Comparison of ENCODE assay signal across 8 cellular contexts in genomic region chr9:137590123-137590468, GRCh38. TPM values are rescaled to one million over a fixed set of nuclear protein-coding genes. Genes with fewer than 3 reads are reported as not detected.
DNase-seq lines count a peak whose midpoint lies in the region; ATAC-seq, FAIRE-seq and TF ChIP-seq lines count a peak whose summit lies in the region.

No MANE protein-coding gene starts in this region.

- ATAC-seq in GM18498 (IDR thresholded peaks at IDR 0.05; ENCODE audit: unreplicated experiment) (peak; percentile 17), HG03460 (IDR thresholded peaks at IDR 0.05; ENCODE audit: unreplicated experiment) (peak; percentile 19), pancreas (no peak)

- H3K4me3 ChIP-seq in ectodermal cell (ENCODE audit: insufficient read depth, low read depth, low read length) (peak overlapping the region; percentile 76), pancreas (peak overlapping the region; percentile 38 to 86 (median 57))

- H3K4me1 ChIP-seq in ectodermal cell (ENCODE audit: control insufficient read depth, insufficient read depth, low read length) (peaks cover 9% of the 10 kb centered on the region), pancreas (peaks cover 4 to 25% (median 11%) of the 10 kb centered on the region in 3 donors)

- no peak for FAIRE-seq in pancreas (lab: Jason Lieb, UNC)

- H3K27ac ChIP-seq in ectodermal cell (ENCODE audit: insufficient read depth, low read depth, low read length, poor library complexity, severe bottlenecking) (no peak overlapping the region), pancreas (no peak overlapping the region)

- no peaks in the 10 kb centered on the region for H3K9me3 ChIP-seq in ectodermal cell (ENCODE audit: control insufficient read depth, low read length)
- no peaks in the 10 kb centered on the region for H3K9me3 ChIP-seq in pancreas

- 0% methylated on average over 61 of the region's 61 CpGs for WGBS in ectodermal cell, 2 experiments
- WGBS in pancreas, 2 donors = 0 to 1% methylated on average over 36 to 61 of the region's 61 CpGs

- TF ChIP-seq CTCF in pancreas (IDR thresholded peaks at IDR 0.05) = no peak

- H3K27me3 ChIP-seq in ectodermal cell (ENCODE audit: control insufficient read depth, insufficient read depth, low read length, poor library complexity, severe bottlenecking) (no peaks in the 10 kb centered on the region), pancreas (no peaks in the 10 kb centered on the region)

- intact Hi-C loops in pancreas (cut with DNase I) = no loop called here

- H3K36me3 ChIP-seq in ectodermal cell (ENCODE audit: control insufficient read depth, insufficient read depth, low read length) (peaks cover 26% of the 10 kb centered on the region), pancreas (peaks cover 0 to 11% (median 7%) of the 10 kb centered on the region in 3 donors)

- DNase-seq in pancreas (no peak), NCI-H524 (lab: John Stamatoyannopoulos, UW) (no peak), amniotic stem cell (lab: John Stamatoyannopoulos, UW) (no peak), midbrain (lab: John Stamatoyannopoulos, UW) (no peak), pons (ENCODE audit: low spot score) (no peak)

RNA-seq across cellular contexts. Expression of gene ZMYND19, which starts 0.2 kb away (rescaled TPM):
- polyA plus RNA-seq in ectodermal cell (2013, experiment 1 of 4) = 44.6 TPM
- 40.6 TPM for polyA plus RNA-seq in ectodermal cell (2013, experiment 2 of 4)
- 39.0 TPM for polyA plus RNA-seq in ectodermal cell (2013, experiment 3 of 4)
- 39.9 TPM for polyA plus RNA-seq in ectodermal cell (2013, experiment 4 of 4)
- total RNA-seq in pancreas = 10 to 100 TPM in 1 of 6 donors, 1 to 10 TPM in 5; 6.1 to 11.1 (median 9.1) TPM
- 10 to 100 TPM; 18.0 to 18.6 TPM for polyA plus RNA-seq in pancreas

RNA-seq across cellular contexts. Expression of gene DPH7, which starts 11.4 kb away (rescaled TPM):
- polyA plus RNA-seq in ectodermal cell (2013, experiment 1 of 4) = 48.3 TPM
- polyA plus RNA-seq in ectodermal cell (2013, experiment 2 of 4) = 47.9 TPM
- polyA plus RNA-seq in ectodermal cell (2013, experiment 3 of 4) = 32.6 TPM
- 42.2 TPM for polyA plus RNA-seq in ectodermal cell (2013, experiment 4 of 4)
- 10 to 100 TPM; 16.7 to 27.4 (median 21.5) TPM for total RNA-seq in pancreas
- 100 to 1,000 TPM; 107 to 174 TPM for polyA plus RNA-seq in pancreas

RNA-seq across cellular contexts. Expression of gene ARRDC1, which starts 15.4 kb away (rescaled TPM):
- polyA plus RNA-seq in ectodermal cell (2013, experiment 1 of 4) = 22.4 TPM
- polyA plus RNA-seq in ectodermal cell (2013, experiment 2 of 4) = 23.2 TPM
- polyA plus RNA-seq in ectodermal cell (2013, experiment 3 of 4) = 22.0 TPM
- 23.8 TPM for polyA plus RNA-seq in ectodermal cell (2013, experiment 4 of 4)
- 10 to 100 TPM; 20.9 to 39.3 (median 24.3) TPM for total RNA-seq in pancreas
- 100 to 1,000 TPM; 117 to 161 TPM for polyA plus RNA-seq in pancreas

RNA-seq across cellular contexts. Expression of gene EHMT1, which starts 28.7 kb away (rescaled TPM):
- polyA plus RNA-seq in ectodermal cell (2013, experiment 1 of 4) = 109 TPM
- polyA plus RNA-seq in ectodermal cell (2013, experiment 2 of 4) = 113 TPM
- 72.8 TPM for polyA plus RNA-seq in ectodermal cell (2013, experiment 3 of 4)
- 83.3 TPM for polyA plus RNA-seq in ectodermal cell (2013, experiment 4 of 4)
- 10 to 100 TPM; 29.9 to 51.1 (median 32.6) TPM for total RNA-seq in pancreas
- polyA plus RNA-seq in pancreas = 10 to 100 TPM; 30.3 to 42.0 TPM

RNA-seq across cellular contexts. Expression of gene MRPL41, which starts 38.4 kb away (rescaled TPM):
- polyA plus RNA-seq in ectodermal cell (2013, experiment 1 of 4) = 25.0 TPM
- 26.8 TPM for polyA plus RNA-seq in ectodermal cell (2013, experiment 2 of 4)
- 25.7 TPM for polyA plus RNA-seq in ectodermal cell (2013, experiment 3 of 4)
- polyA plus RNA-seq in ectodermal cell (2013, experiment 4 of 4) = 28.4 TPM
- 10 to 100 TPM; 16.6 to 30.1 (median 19.0) TPM for total RNA-seq in pancreas
- polyA plus RNA-seq in pancreas = 10 to 100 TPM; 49.6 to 74.1 TPM

Comparison
In these comparisons a context has a peak if more than half of its experiments do, and no peak if none do; other contexts are left out.
1. ATAC-seq: peak in GM18498 (single experiment) and HG03460 (single experiment); none in pancreas (0 of 4).